1 cellular context compared by ENCODE assay signal in genomic region chr11:45662096-45662664, GRCh38.
TF ChIP-seq lines count a peak whose summit lies in the region.

No MANE protein-coding gene starts in this region.

TF ChIP-seq in HepG2, 621 proteins besides CTCF, POLR2A, EP300 and RAD21:
- no peak for TF ChIP-seq ZNF878 (CRISPR knock-in tag; IDR thresholded peaks at IDR 0.05)
- no peak for TF ChIP-seq ZNF557 (CRISPR knock-in tag; IDR thresholded peaks at IDR 0.05)
